ENCODE assay signal across 10 cellular contexts in genomic region chr17:78974635-78975591, GRCh38. TPM values are rescaled to one million over a fixed set of nuclear protein-coding genes. Genes with fewer than 3 reads are reported as not detected.
DNase-seq lines count a peak whose midpoint lies in the region; ATAC-seq, FAIRE-seq and TF ChIP-seq lines count a peak whose summit lies in the region.
"Had no signal": no experiment of that assay in that cellular context is flagged by ENCODE, and none has a peak within 500 bp of the region (broad histone marks: within the 10 kb centered on the region; RNA-seq: fewer than 3 reads in every experiment).

No MANE protein-coding gene starts in this region.

- POLR2A ChIA-PET in CD8-positive, alpha-beta T cell (lab: Charles Lee), result no interaction called here

- peak; percentile 56 for FAIRE-seq in keratinocyte (lab: Jason Lieb, UNC)

- TF ChIP-seq CTCF in astrocyte of the spinal cord (IDR thresholded peaks at IDR 0.05; ENCODE audit: low read depth, low read length) (no peak), keratinocyte (optimal IDR thresholded peaks at IDR 0.05 in 1 of 3, IDR thresholded peaks at IDR 0.05 in 1 of 3, conservative IDR thresholded peaks at IDR 0.05 in 1 of 3; ENCODE audit: extremely low read depth in 1 of 3, insufficient read depth in 2 of 3, low read length in 3 of 3) (no peak)
- no peak for TF ChIP-seq CTCF in CD8-positive, alpha-beta T cell (IDR thresholded peaks at IDR 0.05)

- peaks cover 43% of the 10 kb centered on the region for H3K4me1 ChIP-seq in keratinocyte (ENCODE audit: control insufficient read depth, extremely low read depth, insufficient read depth, low read length)
- H3K4me1 ChIP-seq in CD8-positive, alpha-beta T cell (ENCODE audit: insufficient read depth, low read length), result peaks cover 23% of the 10 kb centered on the region

- H3K4me3 Mint-ChIP-seq in CD8-positive, alpha-beta T cell, result no peak overlapping the region
- H3K4me3 Mint-ChIP-seq: activated naive CD8-positive, alpha-beta T cell treated with anti-CD3 and anti-CD28 coated beads, Interleukin-2, amount 10 ng/mL, durations not matched to agents 7 days and 5 days; stimulated activated naive B cell treated with anti-CD40 and anti-IgM and Interleukin-4, amounts not matched to agents 10 μg/mL and 1 μg/mL and 100 μg/mL, for 72 hours had no signal

- peak overlapping the region; percentile 47 for H3K9ac ChIP-seq in keratinocyte (ENCODE audit: control insufficient read depth, extremely low read depth, insufficient read depth, low read length)

- H3K27ac ChIP-seq in keratinocyte (ENCODE audit: control insufficient read depth, insufficient read depth, low read length) (peak overlapping the region; percentile 72), temporal lobe (ENCODE audit: low read depth, low read length) (peak overlapping the region; percentile 7)
- H3K27ac ChIP-seq in CD8-positive, alpha-beta T cell (ENCODE audit: low read depth, low read length), result no peak overlapping the region

- intact Hi-C loops in CD8-positive, alpha-beta T cell (cut with DNase I, micrococcal nuclease), result no loop called here

- H3K36me3 ChIP-seq in keratinocyte (ENCODE audit: control insufficient read depth in 2 of 2, extremely low read depth in 1 of 2, insufficient read depth in 2 of 2, low read length in 2 of 2), result peaks cover 0 to 10% of the 10 kb centered on the region in 2 experiments
- H3K36me3 ChIP-seq in CD8-positive, alpha-beta T cell (ENCODE audit: insufficient read depth, low read length), result no peaks in the 10 kb centered on the region

- H3K9me1 ChIP-seq in keratinocyte (ENCODE audit: control insufficient read depth, extremely low read depth, insufficient read depth, low read length), result no peaks in the 10 kb centered on the region

- no peaks in the 10 kb centered on the region for H3K9me3 ChIP-seq in keratinocyte (ENCODE audit: control insufficient read depth, low read depth, low read length)
- H3K9me3 ChIP-seq in CD8-positive, alpha-beta T cell (ENCODE audit: low read length), result no peaks in the 10 kb centered on the region

- no peaks in the 10 kb centered on the region for H3K27me3 ChIP-seq in keratinocyte (ENCODE audit: control insufficient read depth, extremely low read depth, insufficient read depth, low read length)
- H3K27me3 ChIP-seq in CD8-positive, alpha-beta T cell (ENCODE audit: insufficient read depth, low read length), result no peaks in the 10 kb centered on the region

- no peak overlapping the region for H2AFZ ChIP-seq in keratinocyte (ENCODE audit: control insufficient read depth, low read length)

- H3K36me3 Mint-ChIP-seq in CD8-positive, alpha-beta T cell, result peaks cover 21% of the 10 kb centered on the region
- H3K36me3 Mint-ChIP-seq: stimulated activated naive B cell treated with anti-CD40 and anti-IgM and Interleukin-4, amounts not matched to agents 10 μg/mL and 1 μg/mL and 100 μg/mL, for 72 hours had no signal

- peaks cover 18% of the 10 kb centered on the region for H3K79me2 ChIP-seq in keratinocyte (ENCODE audit: control insufficient read depth, insufficient read depth, low read length)

- H3K4me3 ChIP-seq in Jurkat, Clone E6-1 (ENCODE audit: low read length), result no peak overlapping the region
- H3K4me3 ChIP-seq in astrocyte of the spinal cord (ENCODE audit: low read depth, low read length), result no peak overlapping the region
- peak overlapping the region in 1 of 3 experiments; percentile 38 for H3K4me3 ChIP-seq in keratinocyte (ENCODE audit: control insufficient read depth in 2 of 3, extremely low read depth in 1 of 3, insufficient read depth in 2 of 3, low read depth in 1 of 3, low read length in 3 of 3)
- H3K4me3 ChIP-seq in CD8-positive, alpha-beta T cell (ENCODE audit: low read depth, low read length), result no peak overlapping the region

- H3K9me3 Mint-ChIP-seq in CD8-positive, alpha-beta T cell, result no peaks in the 10 kb centered on the region
- H3K9me3 Mint-ChIP-seq: activated naive CD8-positive, alpha-beta T cell treated with anti-CD3 and anti-CD28 coated beads, Interleukin-2, amount 10 ng/mL, durations not matched to agents 7 days and 5 days; stimulated activated naive B cell treated with anti-CD40 and anti-IgM and Interleukin-4, amounts not matched to agents 10 μg/mL and 1 μg/mL and 100 μg/mL, for 72 hours had no signal

- CTCF ChIA-PET in CD8-positive, alpha-beta T cell (lab: Charles Lee), result interaction anchor here (1.9 to 13.3 kb wide), 2 partner anchors 10 to 109 kb away, joined by 5 to 149 read pairs; no protein-coding TSS in a partner anchor

- peak overlapping the region; percentile 78 for H3K4me2 ChIP-seq in keratinocyte (ENCODE audit: control insufficient read depth, extremely low read depth, insufficient read depth, low read depth, low read length)

- no peak overlapping the region for H3K27ac Mint-ChIP-seq in CD8-positive, alpha-beta T cell
- H3K27ac Mint-ChIP-seq: activated naive CD8-positive, alpha-beta T cell treated with anti-CD3 and anti-CD28 coated beads, Interleukin-2, amount 10 ng/mL, durations not matched to agents 7 days and 5 days; stimulated activated naive B cell treated with anti-CD40 and anti-IgM and Interleukin-4, amounts not matched to agents 10 μg/mL and 1 μg/mL and 100 μg/mL, for 72 hours had no signal

- ATAC-seq in HG02840 (IDR thresholded peaks at IDR 0.05; ENCODE audit: low FRiP score, unreplicated experiment) (no peak), GM18511 (IDR thresholded peaks at IDR 0.05; ENCODE audit: unreplicated experiment) (no peak)
- no peak for ATAC-seq in CD8-positive, alpha-beta T cell

- peaks cover 21% of the 10 kb centered on the region for H3K4me1 Mint-ChIP-seq in CD8-positive, alpha-beta T cell (ENCODE audit: low read depth)

- DNase-seq in AG08396 (ENCODE audit: low spot score), result peak; percentile 79
- DNase-seq in Jurkat, Clone E6-1 (ENCODE audit: low read depth, low spot score), result peak; percentile 48
- peak; percentile 75 for DNase-seq in astrocyte of the spinal cord (ENCODE audit: low read depth, low spot score)
- no peak for DNase-seq in keratinocyte (ENCODE audit: low read depth, low spot score)
- no peak for DNase-seq in CD8-positive, alpha-beta T cell
- DNase-seq: activated naive CD8-positive, alpha-beta T cell treated with anti-CD3 and anti-CD28 coated beads, Interleukin-2, amount 10 ng/mL, durations not matched to agents 7 days and 5 days; stimulated activated naive B cell treated with anti-CD40 and anti-IgM and Interleukin-4, amounts not matched to agents 10 μg/mL and 1 μg/mL and 100 μg/mL, for 72 hours had no signal

- peaks cover 2% of the 10 kb centered on the region for H4K20me1 ChIP-seq in keratinocyte (ENCODE audit: control insufficient read depth, extremely low read depth, insufficient read depth, low read length)

- dilution Hi-C loops in keratinocyte (cut with MboI; ENCODE audit: extremely low pct_ligation_motif_present, low sequenced_read_pairs), result no loop called here

- in situ Hi-C loops in astrocyte of the spinal cord (cut with HindIII; ENCODE audit: low sequenced_read_pairs), result no loop called here

- H3K27me3 Mint-ChIP-seq in CD8-positive, alpha-beta T cell (ENCODE audit: low read depth), result no peaks in the 10 kb centered on the region
- H3K27me3 Mint-ChIP-seq: activated naive CD8-positive, alpha-beta T cell treated with anti-CD3 and anti-CD28 coated beads, Interleukin-2, amount 10 ng/mL, durations not matched to agents 7 days and 5 days had no signal

RNA-seq across cellular contexts. Expression of gene LGALS3BP, which starts 4.8 kb away (rescaled TPM):
- 0.66 TPM for polyA plus RNA-seq in Jurkat, Clone E6-1 (2012; ENCODE audit: insufficient read depth, insufficient read length)
- polyA plus RNA-seq in keratinocyte, result 53.0 to 137 TPM (median 97.1 TPM) in 3 replicates
- 16.5 TPM for polyA plus RNA-seq in keratinocyte (2011; ENCODE audit: low read depth)
- polyA plus RNA-seq in keratinocyte (2011; cell fraction: cytosol; rRNA removed), result 63.1 and 93.6 TPM in 2 replicates
- 277 and 483 TPM in 2 replicates for polyA plus RNA-seq in keratinocyte (2011; cell fraction: nucleus; rRNA removed)
- polyA plus RNA-seq in keratinocyte (2012; ENCODE audit: low replicate concordance), result 33.5 and 219 TPM in 2 replicates
- polyA minus RNA-seq in keratinocyte, result 91.3 to 288 TPM (median 137 TPM) in 3 replicates
- polyA minus RNA-seq in keratinocyte (2011; cell fraction: cytosol; rRNA and poly(A)+ RNA removed), result 237 TPM
- 457 and 590 TPM in 2 replicates for polyA minus RNA-seq in keratinocyte (2011; cell fraction: nucleus; rRNA and poly(A)+ RNA removed)
- total RNA-seq in temporal lobe, result 19.7 TPM
- total RNA-seq in CD8-positive, alpha-beta T cell, result 10 to 100 TPM; 30.9 to 32.0 TPM

RNA-seq across cellular contexts. Expression of gene CANT1, which starts 34.7 kb away (rescaled TPM):
- polyA plus RNA-seq in Jurkat, Clone E6-1 (2012; ENCODE audit: insufficient read depth, insufficient read length), result 24.8 TPM
- polyA plus RNA-seq in keratinocyte, result 53.2 to 78.1 TPM (median 54.6 TPM) in 3 replicates
- 14.4 TPM for polyA plus RNA-seq in keratinocyte (2011; ENCODE audit: low read depth)
- 46.5 and 62.9 TPM in 2 replicates for polyA plus RNA-seq in keratinocyte (2011; cell fraction: cytosol; rRNA removed)
- polyA plus RNA-seq in keratinocyte (2011; cell fraction: nucleus; rRNA removed), result 101 and 111 TPM in 2 replicates
- polyA plus RNA-seq in keratinocyte (2012; ENCODE audit: low replicate concordance), result 37.7 and 65.6 TPM in 2 replicates
- 62.2 to 79.7 TPM (median 66.9 TPM) in 3 replicates for polyA minus RNA-seq in keratinocyte
- polyA minus RNA-seq in keratinocyte (2011; cell fraction: cytosol; rRNA and poly(A)+ RNA removed), result 106 TPM
- 120 and 137 TPM in 2 replicates for polyA minus RNA-seq in keratinocyte (2011; cell fraction: nucleus; rRNA and poly(A)+ RNA removed)
- total RNA-seq in temporal lobe, result 15.5 TPM
- 10 to 100 TPM; 41.6 to 48.9 TPM for total RNA-seq in CD8-positive, alpha-beta T cell

RNA-seq across cellular contexts. Expression of gene C1QTNF1, which starts 49.1 kb away (rescaled TPM):
- 0.82 TPM for polyA plus RNA-seq in Jurkat, Clone E6-1 (2012; ENCODE audit: insufficient read depth, insufficient read length)
- 6.6 to 17.2 TPM (median 14.3 TPM) in 3 replicates for polyA plus RNA-seq in keratinocyte
- polyA plus RNA-seq in keratinocyte (2011; ENCODE audit: low read depth), result 0.25 TPM
- 9.6 and 17.3 TPM in 2 replicates for polyA plus RNA-seq in keratinocyte (2011; cell fraction: cytosol; rRNA removed)
- 22.3 and 34.7 TPM in 2 replicates for polyA plus RNA-seq in keratinocyte (2011; cell fraction: nucleus; rRNA removed)
- 1.2 and 18.7 TPM in 2 replicates for polyA plus RNA-seq in keratinocyte (2012; ENCODE audit: low replicate concordance)
- 7.8 to 26.3 TPM (median 17.1 TPM) in 3 replicates for polyA minus RNA-seq in keratinocyte
- 31.3 TPM for polyA minus RNA-seq in keratinocyte (2011; cell fraction: cytosol; rRNA and poly(A)+ RNA removed)
- polyA minus RNA-seq in keratinocyte (2011; cell fraction: nucleus; rRNA and poly(A)+ RNA removed), result 28.9 and 39.9 TPM in 2 replicates
- 0.98 TPM for total RNA-seq in temporal lobe
- total RNA-seq in CD8-positive, alpha-beta T cell, result under 1 TPM in 1 of 2 experiments, not detected in 1; 0.78 TPM
- total RNA-seq: activated naive CD8-positive, alpha-beta T cell treated with anti-CD3 and anti-CD28 coated beads, Interleukin-2, amount 10 ng/mL, durations not matched to agents 7 days and 5 days had no signal

RNA-seq across cellular contexts. Expression of gene TIMP2, which starts 49.7 kb away (rescaled TPM):
- 25.9 TPM for polyA plus RNA-seq in Jurkat, Clone E6-1 (2012; ENCODE audit: insufficient read depth, insufficient read length)
- 1.2 to 5.7 TPM (median 2.3 TPM) in 3 replicates for polyA plus RNA-seq in keratinocyte
- polyA plus RNA-seq in keratinocyte (2011; ENCODE audit: low read depth), result 37.8 TPM
- polyA plus RNA-seq in keratinocyte (2011; cell fraction: cytosol; rRNA removed), result 6.4 and 7.2 TPM in 2 replicates
- polyA plus RNA-seq in keratinocyte (2011; cell fraction: nucleus; rRNA removed), result 20.7 and 20.9 TPM in 2 replicates
- 5.5 and 31.7 TPM in 2 replicates for polyA plus RNA-seq in keratinocyte (2012; ENCODE audit: low replicate concordance)
- polyA minus RNA-seq in keratinocyte, result 2.7 to 5.9 TPM (median 4.7 TPM) in 3 replicates
- 5.0 TPM for polyA minus RNA-seq in keratinocyte (2011; cell fraction: cytosol; rRNA and poly(A)+ RNA removed)
- polyA minus RNA-seq in keratinocyte (2011; cell fraction: nucleus; rRNA and poly(A)+ RNA removed), result 9.7 and 14.5 TPM in 2 replicates
- 70.6 TPM for total RNA-seq in temporal lobe
- 1 to 10 TPM; 8.9 to 9.4 TPM for total RNA-seq in CD8-positive, alpha-beta T cell

Comparison
In these comparisons a context has a peak if more than half of its experiments do, and no peak if none do; other contexts are left out.
1. DNase-seq: peak in AG08396 (single experiment), Jurkat, Clone E6-1 (single experiment) and astrocyte of the spinal cord (single experiment); none in keratinocyte (single experiment) and CD8-positive, alpha-beta T cell (0 of 7).